ENCODE assay signal across 8 cellular contexts in genomic region chr7:65980478-65981250, GRCh38. TPM values are rescaled to one million over a fixed set of nuclear protein-coding genes. Genes with fewer than 3 reads are reported as not detected.
DNase-seq lines count a peak whose midpoint lies in the region; ATAC-seq and TF ChIP-seq lines count a peak whose summit lies in the region.

No MANE protein-coding gene starts in this region.

- TF ChIP-seq EP300 in transverse colon (IDR thresholded peaks at IDR 0.05; ENCODE audit: low read depth) = no peak

- DNase-seq in EL = peak; percentile 34
- peak; percentile 25 for DNase-seq in Jurkat, Clone E6-1 (ENCODE audit: low read depth, low spot score)
- DNase-seq in epithelial cell of proximal tubule (ENCODE audit: low read depth) = no peak
- DNase-seq in natural killer cell = peak; percentile 73
- peak; percentile 55 for DNase-seq in transverse colon
- no peak for DNase-seq in NCI-H2196 treated with DMSO at 0.1 percent for 48 hours (lab: John Stamatoyannopoulos, UW; ENCODE audit: unreplicated experiment)

- peak overlapping the region; percentile 87 for H3K4me3 Mint-ChIP-seq in natural killer cell

- no peaks in the 10 kb centered on the region for H3K27me3 ChIP-seq in transverse colon

- peaks cover 0 to 5% (median 0%) of the 10 kb centered on the region in 4 donors for H3K36me3 ChIP-seq in transverse colon

- ATAC-seq in GM21526 (IDR thresholded peaks at IDR 0.05; ENCODE audit: low FRiP score, unreplicated experiment) = peak; percentile 68
- peak; percentile 37 to 46 for ATAC-seq in activated CD4-positive, CD25-positive, alpha-beta regulatory T cell treated with anti-CD3 and anti-CD28 coated beads, Interleukin-2, amount 50 U/mL, for 24 hours
- ATAC-seq in natural killer cell = peak; percentile 80 to 89 (median 83)

- WGBS in transverse colon (ENCODE audit: low coverage in 1 of 2), 2 donors = 19 to 33% methylated on average over 6 to 10 of the region's 11 CpGs

- no peaks in the 10 kb centered on the region for H3K9me3 Mint-ChIP-seq in natural killer cell

- TF ChIP-seq POLR2A in transverse colon (IDR thresholded peaks at IDR 0.05) = peak; percentile 41

- peak overlapping the region; percentile 82 to 89 (median 86) for H3K27ac ChIP-seq in transverse colon

- intact Hi-C loops in natural killer cell (cut with micrococcal nuclease) = loop anchor here (1.0 to 5.0 kb wide), 3 partner anchors 53 to 512 kb away; no protein-coding TSS in a partner anchor
- intact Hi-C loops in transverse colon (cut with DNase I; ENCODE audit: low total_unique reads) = no loop called here

- H3K36me3 Mint-ChIP-seq in natural killer cell = no peaks in the 10 kb centered on the region

- H3K27ac Mint-ChIP-seq in natural killer cell = peak overlapping the region; percentile 88 to 94

- H3K4me1 ChIP-seq in transverse colon = peaks cover 0 to 25% (median 19%) of the 10 kb centered on the region in 4 donors

- peak overlapping the region; percentile 80 for H3K4me3 ChIP-seq in Jurkat, Clone E6-1 (ENCODE audit: low read length)
- H3K4me3 ChIP-seq in epithelial cell of proximal tubule (ENCODE audit: low read depth, low read length) (peak overlapping the region; percentile 79), transverse colon (peak overlapping the region; percentile 4 to 94 (median 86))

- H3K9me3 ChIP-seq in transverse colon = no peaks in the 10 kb centered on the region

- peaks cover 6 to 10% of the 10 kb centered on the region in 2 donors for H3K4me1 Mint-ChIP-seq in natural killer cell

- no peaks in the 10 kb centered on the region for H3K27me3 Mint-ChIP-seq in natural killer cell (ENCODE audit: low read depth in 2 of 2)

- in situ Hi-C loops in transverse colon (cut with MboI; ENCODE audit: low pct_ligation_motif_present in 1 of 4, low pct_unique_long_range_greater_than_20kb in 1 of 4, low sequenced_read_pairs in 3 of 4) = loop anchor here in 1 of 4 donors (25.0 kb wide), 1 partner anchor 243 kb away; no protein-coding TSS in a partner anchor

- TF ChIP-seq CTCF in epithelial cell of proximal tubule (conservative IDR thresholded peaks at IDR 0.05; ENCODE audit: low read depth, low read length) (no peak), natural killer cell (IDR thresholded peaks at IDR 0.05) (no peak), transverse colon (IDR thresholded peaks at IDR 0.05) (no peak)

RNA-seq across cellular contexts. Expression of gene GUSB, which starts 1.3 kb away (rescaled TPM):
- 44.5 TPM for polyA plus RNA-seq in Jurkat, Clone E6-1 (2012; ENCODE audit: insufficient read depth, insufficient read length)
- total RNA-seq in epithelial cell of proximal tubule (12.1 and 17.7 TPM in 2 replicates), natural killer cell (10 to 100 TPM; 68.8 to 94.5 (median 85.7) TPM), transverse colon (100 to 1,000 TPM in 1 of 4 donors, 10 to 100 TPM in 3; 48.3 to 346 (median 55.3) TPM)

Comparison
In these comparisons a context has a peak if more than half of its experiments do, and no peak if none do; other contexts are left out.
1. DNase-seq: peak in EL (single experiment), Jurkat, Clone E6-1 (single experiment), natural killer cell (single experiment) and transverse colon (single experiment); none in epithelial cell of proximal tubule (single experiment) and NCI-H2196 treated with DMSO at 0.1 percent for 48 hours (single experiment).
2. Peak in every context shown above with its lines, with median percentiles within 50 percentile points of each other: ATAC-seq and H3K4me3 ChIP-seq.